ENCODE assay signal across 22 cellular contexts in the genomic region with DNA sequence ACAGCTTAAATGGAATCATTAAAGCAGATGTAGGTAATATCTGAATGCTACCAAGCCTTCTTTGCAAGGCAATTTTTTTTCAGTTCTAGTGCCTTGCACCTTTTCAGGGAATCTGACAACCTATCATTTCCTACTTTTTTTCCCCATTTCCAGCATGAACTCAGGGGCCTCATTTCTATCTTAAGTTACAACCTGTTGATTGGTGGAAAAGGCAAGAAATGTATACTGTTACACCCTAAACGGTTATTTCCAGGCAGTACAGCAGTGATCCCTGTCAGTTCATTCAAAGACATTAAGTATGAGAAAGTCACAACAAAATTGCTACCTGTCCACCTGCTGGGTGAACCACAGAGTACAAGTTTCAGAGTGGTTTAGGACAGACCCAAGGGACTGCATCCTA.
DNase-seq lines count a peak whose midpoint lies in the region; ATAC-seq, FAIRE-seq and TF ChIP-seq lines count a peak whose summit lies in the region.
"Had no signal": no experiment of that assay in that cellular context is flagged by ENCODE, and none has a peak within 500 bp of the region (broad histone marks: within the 10 kb centered on the region; RNA-seq: fewer than 3 reads in every experiment).

No MANE protein-coding gene starts in this region.

- H3K23me2 ChIP-seq in H1 (ENCODE audit: low read depth, low read length): no peaks in the 10 kb centered on the region

- H3K56ac ChIP-seq in H1 (replicated peaks; ENCODE audit: insufficient read length, low read depth, low read length): no peak overlapping the region

- no peak overlapping the region for H2BK5ac ChIP-seq in H1 (ENCODE audit: low read depth, low read length)

- no peaks in the 10 kb centered on the region for H3K9me2 ChIP-seq in neural cell (ENCODE audit: insufficient read depth, low read length)

- H2BK15ac ChIP-seq in H1 (ENCODE audit: low read length): no peak overlapping the region

- H3K9ac ChIP-seq in H1 (replicated peaks in 1 of 4; ENCODE audit: extremely low read depth in 1 of 4, low read depth in 3 of 4, low read length in 3 of 4): no peak overlapping the region
- no peak overlapping the region for H3K9ac ChIP-seq in neural cell (ENCODE audit: low read length)
- H3K9ac ChIP-seq: BLaER1 had no signal

- H4K5ac ChIP-seq in H1 (ENCODE audit: insufficient read length, low read depth, low read length): no peak overlapping the region

- no peak overlapping the region for H2BK20ac ChIP-seq in H1 (ENCODE audit: low read length)

- no peak overlapping the region for H3K4ac ChIP-seq in H1 (replicated peaks; ENCODE audit: insufficient read length, low read depth, low read length)

- TF ChIP-seq POLR2A in H1 (IDR thresholded peaks at IDR 0.05; ENCODE audit: control extremely low read depth in 1 of 2, low read depth in 2 of 2, low read length in 2 of 2) (no peak), gastroesophageal sphincter (IDR thresholded peaks at IDR 0.05) (no peak)

- H3K4me1 ChIP-seq in H1 (replicated peaks in 1 of 4; ENCODE audit: control insufficient read depth in 3 of 4, insufficient read depth in 4 of 4, low read length in 3 of 4): no peaks in the 10 kb centered on the region
- H3K4me1 ChIP-seq in gastroesophageal sphincter: no peaks in the 10 kb centered on the region
- H3K4me1 ChIP-seq: BLaER1, HAP-1 had no signal

- H3K27me3 ChIP-seq in H1 (replicated peaks in 1 of 4; ENCODE audit: control insufficient read depth in 3 of 4, extremely low read depth in 1 of 4, insufficient read depth in 3 of 4, low read length in 3 of 4) (no peaks in the 10 kb centered on the region), neural cell (ENCODE audit: insufficient read depth, low read depth, low read length) (no peaks in the 10 kb centered on the region), gastroesophageal sphincter (no peaks in the 10 kb centered on the region)
- H3K27me3 ChIP-seq: BLaER1 had no signal

- H3K4me2 ChIP-seq in H1 (ENCODE audit: insufficient read depth in 1 of 2, low read depth in 2 of 2, low read length in 2 of 2): no peak overlapping the region
- H3K4me2 ChIP-seq in neural cell (ENCODE audit: low read length): no peak overlapping the region
- H3K4me2 ChIP-seq: BLaER1, GM23338 had no signal

- H2BK120ac ChIP-seq in H1 (replicated peaks; ENCODE audit: low read depth, low read length): no peak overlapping the region

- FAIRE-seq in H1 (lab: Jason Lieb, UNC): no peak
- FAIRE-seq: GM12878, GM19239, H54 had no signal

- H2AFZ ChIP-seq in H1 (ENCODE audit: low read length) (peak overlapping the region; percentile 57; the same call in 1 of the 2 replicates), neural cell (ENCODE audit: low read depth, low read length) (no peak overlapping the region)

- H2AK5ac ChIP-seq in H1 (ENCODE audit: low read depth, low read length): no peak overlapping the region

- POLR2A ChIA-PET in H1 (lab: Charles Lee; ENCODE audit: partially characterized antibody): no interaction called here

- H3K27ac ChIP-seq in H1 (ENCODE audit: low read depth, low read length) (no peak overlapping the region), neural cell (ENCODE audit: low read length) (peak overlapping the region; percentile 93), gastroesophageal sphincter (no peak overlapping the region)
- H3K27ac ChIP-seq: BLaER1, C4-2B had no signal

- CTCF ChIA-PET in H1 (lab: Charles Lee; ENCODE audit: partially characterized antibody): no interaction called here

- DNase-seq in NCI-H69 (lab: John Stamatoyannopoulos, UW) (peak; percentile 54), H1 (ENCODE audit: low read depth in 1 of 2, low spot score in 2 of 2) (no peak), NCI-H187 (lab: John Stamatoyannopoulos, UW) (no peak), T-helper 17 cell (no peak)
- DNase-seq: CD4-positive, CD25-positive, alpha-beta regulatory T cell; CD8-positive, alpha-beta T cell; DMS 273 treated with DMSO at 0.1 percent for 48 hours; DMS79; EL; GDM1; HFFc6 had no signal

- H3K9me3 ChIP-seq in H1 (ENCODE audit: insufficient read depth in 2 of 2, low read depth in 1 of 2, low read length in 1 of 2): no peaks in the 10 kb centered on the region
- no peaks in the 10 kb centered on the region for H3K9me3 ChIP-seq in neural cell (ENCODE audit: low read length)
- no peaks in the 10 kb centered on the region for H3K9me3 ChIP-seq in gastroesophageal sphincter
- no peaks in the 10 kb centered on the region for H3K9me3 ChIP-seq in T-helper 17 cell (ENCODE audit: control insufficient read depth, low read length, poor library complexity, severe bottlenecking)
- H3K9me3 ChIP-seq: BLaER1, HAP-1 had no signal

- H3K18ac ChIP-seq in H1 (ENCODE audit: extremely low read depth, low read length): no peak overlapping the region

- no peak overlapping the region for H3K4me3 Mint-ChIP-seq in T-helper 17 cell
- H3K4me3 Mint-ChIP-seq: B cell; CD4-positive, CD25-positive, alpha-beta regulatory T cell; CD8-positive, alpha-beta T cell; GM23338; HFFc6 had no signal

- no peaks in the 10 kb centered on the region for H4K20me1 ChIP-seq in H1 (replicated peaks in 1 of 2; ENCODE audit: control insufficient read depth in 1 of 2, insufficient read depth in 2 of 2, low read length in 2 of 2)
- no peaks in the 10 kb centered on the region for H4K20me1 ChIP-seq in neural cell (ENCODE audit: insufficient read depth)
- H4K20me1 ChIP-seq: BLaER1 had no signal

- no peak overlapping the region for H2BK12ac ChIP-seq in H1 (ENCODE audit: low read depth, low read length)

- H3K79me2 ChIP-seq in H1 (ENCODE audit: control insufficient read depth in 1 of 2, insufficient read depth in 2 of 2, low read length in 2 of 2): no peaks in the 10 kb centered on the region
- H3K79me2 ChIP-seq in neural cell (replicated peaks; ENCODE audit: insufficient read depth, low read length): no peaks in the 10 kb centered on the region

- peaks cover 3% of the 10 kb centered on the region for H3F3A ChIP-seq in neural cell (ENCODE audit: insufficient read depth, low read length, poor library complexity, severe bottlenecking)

- H3K4me1 Mint-ChIP-seq in T-helper 17 cell: no peaks in the 10 kb centered on the region
- H3K4me1 Mint-ChIP-seq: B cell; CD4-positive, CD25-positive, alpha-beta regulatory T cell; GM23338 had no signal

- H3K14ac ChIP-seq in H1 (ENCODE audit: insufficient read length): no peak overlapping the region

- ATAC-seq in gastroesophageal sphincter: no peak
- ATAC-seq in GM21786 (IDR thresholded peaks at IDR 0.05; ENCODE audit: unreplicated experiment): no peak
- ATAC-seq in T-helper 17 cell: no peak
- ATAC-seq: CD8-positive, alpha-beta T cell; GM12878; GM23338 had no signal

- no peak overlapping the region for H3K4me3 ChIP-seq in H1 (ENCODE audit: extremely low read depth in 1 of 4, insufficient read depth in 2 of 4, low read depth in 3 of 4, low read length in 4 of 4)
- no peak overlapping the region for H3K4me3 ChIP-seq in neural cell (ENCODE audit: low read length)
- H3K4me3 ChIP-seq in gastroesophageal sphincter: no peak overlapping the region
- H3K4me3 ChIP-seq: BLaER1, GM12878, GM23338, HAP-1 had no signal

- no peak for TF ChIP-seq RAD21 in H1 (IDR thresholded peaks at IDR 0.05 in 1 of 2, conservative IDR thresholded peaks at IDR 0.05 in 1 of 2; ENCODE audit: low read depth in 2 of 2, low read length in 2 of 2)
- no peak for TF ChIP-seq RAD21 in neural cell (conservative IDR thresholded peaks at IDR 0.05)

- H3K27ac Mint-ChIP-seq in T-helper 17 cell: no peak overlapping the region
- H3K27ac Mint-ChIP-seq: B cell; CD4-positive, CD25-positive, alpha-beta regulatory T cell; CD8-positive, alpha-beta T cell; GM23338; HFFc6 had no signal

- H4K91ac ChIP-seq in H1 (replicated peaks; ENCODE audit: insufficient read length, low read length): no peak overlapping the region

- H3K27me3 Mint-ChIP-seq in T-helper 17 cell: no peaks in the 10 kb centered on the region
- H3K27me3 Mint-ChIP-seq: B cell; CD4-positive, CD25-positive, alpha-beta regulatory T cell had no signal

- H3K36me3 ChIP-seq in H1 (ENCODE audit: control insufficient read depth in 2 of 4, insufficient read depth in 4 of 4, low read length in 3 of 4): no peaks in the 10 kb centered on the region
- no peaks in the 10 kb centered on the region for H3K36me3 ChIP-seq in neural cell (ENCODE audit: insufficient read depth, low read length)
- no peaks in the 10 kb centered on the region for H3K36me3 ChIP-seq in gastroesophageal sphincter
- H3K36me3 ChIP-seq: BLaER1, HAP-1 had no signal

- WGBS in H1 (ENCODE audit: extremely low coverage in 1 of 2, insufficient coverage in 1 of 2, insufficient read length in 1 of 2, insufficient replicate concordance in 2 of 2, low coverage in 1 of 2, low lambda C conversion rate in 2 of 2, missing lambda C conversion rate in 1 of 2), 2 experiments: 80% methylated on average over 1 of the region's 1 CpG; no CpG with 5 or more reads in 1 of the 2 experiments
- WGBS in gastroesophageal sphincter (ENCODE audit: low coverage in 1 of 2), 2 donors: 25 to 43% methylated on average over 1 of the region's 1 CpG

- TF ChIP-seq EP300 in H1 (IDR thresholded peaks at IDR 0.05; ENCODE audit: borderline replicate concordance in 1 of 2, low read depth in 2 of 2, low read length in 2 of 2) (no peak), neural cell (conservative IDR thresholded peaks at IDR 0.05; ENCODE audit: poor library complexity, severe bottlenecking) (peak; percentile 98), gastroesophageal sphincter (IDR thresholded peaks at IDR 0.05) (no peak)

- no peaks in the 10 kb centered on the region for H3K36me3 Mint-ChIP-seq in T-helper 17 cell (ENCODE audit: low read depth)
- H3K36me3 Mint-ChIP-seq: CD4-positive, CD25-positive, alpha-beta regulatory T cell; CD8-positive, alpha-beta T cell had no signal

- no peak overlapping the region for H3K23ac ChIP-seq in H1 (ENCODE audit: insufficient read length)

- H4K8ac ChIP-seq in H1 (ENCODE audit: extremely low read depth, insufficient read depth, low read length): no peak overlapping the region

- no peaks in the 10 kb centered on the region for H3K79me1 ChIP-seq in H1 (ENCODE audit: low read depth, low read length)

- no peak for TF ChIP-seq CTCF in H1 (IDR thresholded peaks at IDR 0.05; ENCODE audit: control extremely low read depth in 1 of 3, insufficient read depth in 1 of 3, low read depth in 1 of 3, low read length in 3 of 3)
- peak; percentile 7 for TF ChIP-seq CTCF in neural cell (IDR thresholded peaks at IDR 0.05; ENCODE audit: poor library complexity, severe bottlenecking)
- no peak for TF ChIP-seq CTCF in gastroesophageal sphincter (IDR thresholded peaks at IDR 0.05)

TF ChIP-seq in H1, 55 proteins besides CTCF, POLR2A, EP300 and RAD21 (continues in another document):
- no peak for TF ChIP-seq SP4 (IDR thresholded peaks at IDR 0.05; ENCODE audit: low read length)
- TF ChIP-seq GABPA (IDR thresholded peaks at IDR 0.05; ENCODE audit: borderline replicate concordance, insufficient read depth, low read length): no peak
- TF ChIP-seq SP2 (IDR thresholded peaks at IDR 0.05; ENCODE audit: low read length): no peak
- TF ChIP-seq TCF12 (IDR thresholded peaks at IDR 0.05; ENCODE audit: low read depth, low read length): no peak

TF ChIP-seq in neural cell, 6 proteins besides CTCF, POLR2A, EP300 and RAD21 (continues in another document):
- no peak for TF ChIP-seq EZH2 (IDR thresholded peaks at IDR 0.05; ENCODE audit: borderline replicate concordance, insufficient read depth, low read length, poor library complexity, severe bottlenecking)
- peak; percentile 93 for TF ChIP-seq POLR2AphosphoS5 (IDR thresholded peaks at IDR 0.05)
- no peak for TF ChIP-seq TAF1 (IDR thresholded peaks at IDR 0.05; ENCODE audit: low read depth)
